ENCODE assay signal across 1 cellular context in the genomic region with DNA sequence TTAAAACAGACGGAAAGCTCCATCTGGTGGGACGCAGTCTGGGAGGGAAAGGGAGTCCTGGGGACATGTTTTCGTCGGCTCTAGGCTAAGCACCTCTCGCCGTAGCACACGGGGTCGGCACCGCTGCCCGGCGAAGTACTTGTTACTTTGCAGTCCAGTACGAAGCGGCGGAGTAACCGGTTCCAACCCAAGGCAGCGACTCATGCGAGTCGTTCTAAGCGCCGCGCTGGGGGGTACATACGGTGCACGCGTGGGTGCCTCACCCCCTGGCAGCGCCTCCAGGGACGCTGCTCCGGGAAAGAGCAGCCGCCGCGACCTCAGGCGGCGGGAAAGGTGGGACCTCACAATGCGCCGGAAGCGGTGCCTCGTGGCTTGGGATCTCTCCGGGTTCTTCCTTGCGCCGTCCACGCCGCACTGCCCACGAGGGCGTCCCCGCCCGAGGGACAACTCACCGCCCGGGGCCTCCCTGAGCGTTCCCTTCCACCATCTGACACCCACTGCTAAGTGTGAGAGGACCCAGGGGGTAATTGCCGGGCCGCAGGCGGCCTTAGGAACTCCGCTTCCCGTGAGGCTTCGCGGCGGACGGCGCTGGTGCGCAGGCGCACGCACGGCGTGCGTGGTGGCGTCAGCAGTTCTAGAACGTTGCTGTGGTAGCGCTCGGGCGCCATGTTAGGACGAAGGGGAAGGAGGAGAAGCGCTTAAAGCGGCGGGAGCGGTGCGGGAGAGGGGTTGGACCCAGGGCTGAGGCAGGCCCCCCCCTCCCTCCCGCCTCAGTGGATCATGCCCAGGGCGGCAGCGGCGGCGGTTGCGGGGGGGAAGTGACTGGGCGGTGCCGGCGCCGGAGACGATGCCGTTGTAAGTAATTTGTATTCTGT.
TF ChIP-seq lines count a peak whose summit lies in the region.

A gene (plus strand): TSS at position 637 of the 875 bp plus-strand sequence. CDS start 211 bp downstream, at position 848.

TF ChIP-seq in K562, 482 proteins besides CTCF, POLR2A, EP300 and RAD21 (continued from another document and continues in another):
- TF ChIP-seq, protein P1, sequence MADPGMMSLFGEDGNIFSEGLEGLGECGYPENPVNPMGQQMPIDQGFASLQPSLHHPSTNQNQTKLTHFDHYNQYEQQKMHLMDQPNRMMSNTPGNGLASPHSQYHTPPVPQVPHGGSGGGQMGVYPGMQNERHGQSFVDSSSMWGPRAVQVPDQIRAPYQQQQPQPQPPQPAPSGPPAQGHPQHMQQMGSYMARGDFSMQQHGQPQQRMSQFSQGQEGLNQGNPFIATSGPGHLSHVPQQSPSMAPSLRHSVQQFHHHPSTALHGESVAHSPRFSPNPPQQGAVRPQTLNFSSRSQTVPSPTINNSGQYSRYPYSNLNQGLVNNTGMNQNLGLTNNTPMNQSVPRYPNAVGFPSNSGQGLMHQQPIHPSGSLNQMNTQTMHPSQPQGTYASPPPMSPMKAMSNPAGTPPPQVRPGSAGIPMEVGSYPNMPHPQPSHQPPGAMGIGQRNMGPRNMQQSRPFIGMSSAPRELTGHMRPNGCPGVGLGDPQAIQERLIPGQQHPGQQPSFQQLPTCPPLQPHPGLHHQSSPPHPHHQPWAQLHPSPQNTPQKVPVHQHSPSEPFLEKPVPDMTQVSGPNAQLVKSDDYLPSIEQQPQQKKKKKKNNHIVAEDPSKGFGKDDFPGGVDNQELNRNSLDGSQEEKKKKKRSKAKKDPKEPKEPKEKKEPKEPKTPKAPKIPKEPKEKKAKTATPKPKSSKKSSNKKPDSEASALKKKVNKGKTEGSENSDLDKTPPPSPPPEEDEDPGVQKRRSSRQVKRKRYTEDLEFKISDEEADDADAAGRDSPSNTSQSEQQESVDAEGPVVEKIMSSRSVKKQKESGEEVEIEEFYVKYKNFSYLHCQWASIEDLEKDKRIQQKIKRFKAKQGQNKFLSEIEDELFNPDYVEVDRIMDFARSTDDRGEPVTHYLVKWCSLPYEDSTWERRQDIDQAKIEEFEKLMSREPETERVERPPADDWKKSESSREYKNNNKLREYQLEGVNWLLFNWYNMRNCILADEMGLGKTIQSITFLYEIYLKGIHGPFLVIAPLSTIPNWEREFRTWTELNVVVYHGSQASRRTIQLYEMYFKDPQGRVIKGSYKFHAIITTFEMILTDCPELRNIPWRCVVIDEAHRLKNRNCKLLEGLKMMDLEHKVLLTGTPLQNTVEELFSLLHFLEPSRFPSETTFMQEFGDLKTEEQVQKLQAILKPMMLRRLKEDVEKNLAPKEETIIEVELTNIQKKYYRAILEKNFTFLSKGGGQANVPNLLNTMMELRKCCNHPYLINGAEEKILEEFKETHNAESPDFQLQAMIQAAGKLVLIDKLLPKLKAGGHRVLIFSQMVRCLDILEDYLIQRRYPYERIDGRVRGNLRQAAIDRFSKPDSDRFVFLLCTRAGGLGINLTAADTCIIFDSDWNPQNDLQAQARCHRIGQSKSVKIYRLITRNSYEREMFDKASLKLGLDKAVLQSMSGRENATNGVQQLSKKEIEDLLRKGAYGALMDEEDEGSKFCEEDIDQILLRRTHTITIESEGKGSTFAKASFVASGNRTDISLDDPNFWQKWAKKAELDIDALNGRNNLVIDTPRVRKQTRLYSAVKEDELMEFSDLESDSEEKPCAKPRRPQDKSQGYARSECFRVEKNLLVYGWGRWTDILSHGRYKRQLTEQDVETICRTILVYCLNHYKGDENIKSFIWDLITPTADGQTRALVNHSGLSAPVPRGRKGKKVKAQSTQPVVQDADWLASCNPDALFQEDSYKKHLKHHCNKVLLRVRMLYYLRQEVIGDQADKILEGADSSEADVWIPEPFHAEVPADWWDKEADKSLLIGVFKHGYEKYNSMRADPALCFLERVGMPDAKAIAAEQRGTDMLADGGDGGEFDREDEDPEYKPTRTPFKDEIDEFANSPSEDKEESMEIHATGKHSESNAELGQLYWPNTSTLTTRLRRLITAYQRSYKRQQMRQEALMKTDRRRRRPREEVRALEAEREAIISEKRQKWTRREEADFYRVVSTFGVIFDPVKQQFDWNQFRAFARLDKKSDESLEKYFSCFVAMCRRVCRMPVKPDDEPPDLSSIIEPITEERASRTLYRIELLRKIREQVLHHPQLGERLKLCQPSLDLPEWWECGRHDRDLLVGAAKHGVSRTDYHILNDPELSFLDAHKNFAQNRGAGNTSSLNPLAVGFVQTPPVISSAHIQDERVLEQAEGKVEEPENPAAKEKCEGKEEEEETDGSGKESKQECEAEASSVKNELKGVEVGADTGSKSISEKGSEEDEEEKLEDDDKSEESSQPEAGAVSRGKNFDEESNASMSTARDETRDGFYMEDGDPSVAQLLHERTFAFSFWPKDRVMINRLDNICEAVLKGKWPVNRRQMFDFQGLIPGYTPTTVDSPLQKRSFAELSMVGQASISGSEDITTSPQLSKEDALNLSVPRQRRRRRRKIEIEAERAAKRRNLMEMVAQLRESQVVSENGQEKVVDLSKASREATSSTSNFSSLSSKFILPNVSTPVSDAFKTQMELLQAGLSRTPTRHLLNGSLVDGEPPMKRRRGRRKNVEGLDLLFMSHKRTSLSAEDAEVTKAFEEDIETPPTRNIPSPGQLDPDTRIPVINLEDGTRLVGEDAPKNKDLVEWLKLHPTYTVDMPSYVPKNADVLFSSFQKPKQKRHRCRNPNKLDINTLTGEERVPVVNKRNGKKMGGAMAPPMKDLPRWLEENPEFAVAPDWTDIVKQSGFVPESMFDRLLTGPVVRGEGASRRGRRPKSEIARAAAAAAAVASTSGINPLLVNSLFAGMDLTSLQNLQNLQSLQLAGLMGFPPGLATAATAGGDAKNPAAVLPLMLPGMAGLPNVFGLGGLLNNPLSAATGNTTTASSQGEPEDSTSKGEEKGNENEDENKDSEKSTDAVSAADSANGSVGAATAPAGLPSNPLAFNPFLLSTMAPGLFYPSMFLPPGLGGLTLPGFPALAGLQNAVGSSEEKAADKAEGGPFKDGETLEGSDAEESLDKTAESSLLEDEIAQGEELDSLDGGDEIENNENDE (IDR thresholded peaks at IDR 0.05; ENCODE audit: low read depth, low read length) = no peak
- TF ChIP-seq RBM34 (IDR thresholded peaks at IDR 0.05; ENCODE audit: borderline replicate concordance, insufficient read depth, low read length) (no peak), SIRT6 (IDR thresholded peaks at IDR 0.05; ENCODE audit: low read depth, low read length) (no peak), ILF3 (IDR thresholded peaks at IDR 0.05; ENCODE audit: borderline replicate concordance) (no peak), NR1H2 (CRISPR knock-in tag; IDR thresholded peaks at IDR 0.05) (0 out of 2 replicates have a peak, but pooled peaks have one; percentile 64), ZNF274 (IDR thresholded peaks at IDR 0.05; ENCODE audit: borderline replicate concordance, low read depth, low read length) (no peak), SMARCA4 (IDR thresholded peaks at IDR 0.05) (no peak), TARDBP (IDR thresholded peaks at IDR 0.05) (no peak), ETV6 (IDR thresholded peaks at IDR 0.05; ENCODE audit: borderline replicate concordance in 1 of 2, low read depth in 2 of 2, low read length in 1 of 2) (no peak), ETV6 (CRISPR knock-in tag; IDR thresholded peaks at IDR 0.05; ENCODE audit: borderline replicate concordance) (no peak), ASH1L (IDR thresholded peaks at IDR 0.05; ENCODE audit: borderline replicate concordance, low read depth, partially characterized antibody) (no peak), HSF4 (CRISPR knock-in tag; IDR thresholded peaks at IDR 0.05; ENCODE audit: borderline replicate concordance) (no peak), ZNF232 (CRISPR knock-in tag; IDR thresholded peaks at IDR 0.05) (peak; percentile 51; the same call in 1 of the 2 replicates), KDM4B (IDR thresholded peaks at IDR 0.05; ENCODE audit: borderline replicate concordance in 2 of 2, low read depth in 1 of 2) (no peak), ZNF24 (IDR thresholded peaks at IDR 0.05) (no peak), ZNF253 (CRISPR knock-in tag; conservative IDR thresholded peaks at IDR 0.05) (no peak), PHB (CRISPR knock-in tag; IDR thresholded peaks at IDR 0.05) (no peak), ZFP36 (IDR thresholded peaks at IDR 0.05; ENCODE audit: low read depth, low read length, partially characterized antibody) (peak; percentile 12), E2F3 (CRISPR knock-in tag; IDR thresholded peaks at IDR 0.05) (peak; percentile 69; the same call in 1 of the 2 replicates), NFE2L1 (tag; IDR thresholded peaks at IDR 0.05; ENCODE audit: borderline replicate concordance, low read depth) (no peak), ZNF785 (CRISPR knock-in tag; IDR thresholded peaks at IDR 0.05) (no peak), NFIX (CRISPR knock-in tag; IDR thresholded peaks at IDR 0.05; ENCODE audit: low read depth) (no peak), STAG1 (CRISPR knock-in tag; IDR thresholded peaks at IDR 0.05; ENCODE audit: borderline replicate concordance) (no peak), PHTF2 (CRISPR knock-in tag; IDR thresholded peaks at IDR 0.05) (no peak), POLR2G (IDR thresholded peaks at IDR 0.05; ENCODE audit: low read depth, low read length) (peak; percentile 97), SMARCB1 (IDR thresholded peaks at IDR 0.05; ENCODE audit: insufficient read length, low read depth) (no peak)
- TF ChIP-seq, protein P2, sequence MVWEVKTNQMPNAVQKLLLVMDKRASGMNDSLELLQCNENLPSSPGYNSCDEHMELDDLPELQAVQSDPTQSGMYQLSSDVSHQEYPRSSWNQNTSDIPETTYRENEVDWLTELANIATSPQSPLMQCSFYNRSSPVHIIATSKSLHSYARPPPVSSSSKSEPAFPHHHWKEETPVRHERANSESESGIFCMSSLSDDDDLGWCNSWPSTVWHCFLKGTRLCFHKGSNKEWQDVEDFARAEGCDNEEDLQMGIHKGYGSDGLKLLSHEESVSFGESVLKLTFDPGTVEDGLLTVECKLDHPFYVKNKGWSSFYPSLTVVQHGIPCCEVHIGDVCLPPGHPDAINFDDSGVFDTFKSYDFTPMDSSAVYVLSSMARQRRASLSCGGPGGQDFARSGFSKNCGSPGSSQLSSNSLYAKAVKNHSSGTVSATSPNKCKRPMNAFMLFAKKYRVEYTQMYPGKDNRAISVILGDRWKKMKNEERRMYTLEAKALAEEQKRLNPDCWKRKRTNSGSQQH (CRISPR knock-in tag; IDR thresholded peaks at IDR 0.05) = no peak
- TF ChIP-seq, protein P3, sequence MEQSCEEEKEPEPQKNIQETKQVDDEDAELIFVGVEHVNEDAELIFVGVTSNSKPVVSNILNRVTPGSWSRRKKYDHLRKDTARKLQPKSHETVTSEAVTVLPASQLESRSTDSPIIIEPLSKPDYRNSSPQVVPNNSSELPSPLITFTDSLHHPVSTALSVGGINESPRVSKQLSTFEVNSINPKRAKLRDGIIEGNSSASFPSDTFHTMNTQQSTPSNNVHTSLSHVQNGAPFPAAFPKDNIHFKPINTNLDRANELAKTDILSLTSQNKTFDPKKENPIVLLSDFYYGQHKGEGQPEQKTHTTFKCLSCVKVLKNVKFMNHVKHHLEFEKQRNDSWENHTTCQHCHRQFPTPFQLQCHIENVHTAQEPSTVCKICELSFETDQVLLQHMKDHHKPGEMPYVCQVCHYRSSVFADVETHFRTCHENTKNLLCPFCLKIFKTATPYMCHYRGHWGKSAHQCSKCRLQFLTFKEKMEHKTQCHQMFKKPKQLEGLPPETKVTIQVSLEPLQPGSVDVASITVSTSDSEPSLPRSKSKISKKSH (CRISPR knock-in tag; IDR thresholded peaks at IDR 0.05) = no peak
- TF ChIP-seq, protein P4, sequence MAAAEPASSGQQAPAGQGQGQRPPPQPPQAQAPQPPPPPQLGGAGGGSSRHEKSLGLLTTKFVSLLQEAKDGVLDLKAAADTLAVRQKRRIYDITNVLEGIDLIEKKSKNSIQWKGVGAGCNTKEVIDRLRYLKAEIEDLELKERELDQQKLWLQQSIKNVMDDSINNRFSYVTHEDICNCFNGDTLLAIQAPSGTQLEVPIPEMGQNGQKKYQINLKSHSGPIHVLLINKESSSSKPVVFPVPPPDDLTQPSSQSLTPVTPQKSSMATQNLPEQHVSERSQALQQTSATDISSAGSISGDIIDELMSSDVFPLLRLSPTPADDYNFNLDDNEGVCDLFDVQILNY (CRISPR knock-in tag; IDR thresholded peaks at IDR 0.05) = 0 out of 2 replicates have a peak, but pooled peaks have one; percentile 73
- TF ChIP-seq, protein P5, sequence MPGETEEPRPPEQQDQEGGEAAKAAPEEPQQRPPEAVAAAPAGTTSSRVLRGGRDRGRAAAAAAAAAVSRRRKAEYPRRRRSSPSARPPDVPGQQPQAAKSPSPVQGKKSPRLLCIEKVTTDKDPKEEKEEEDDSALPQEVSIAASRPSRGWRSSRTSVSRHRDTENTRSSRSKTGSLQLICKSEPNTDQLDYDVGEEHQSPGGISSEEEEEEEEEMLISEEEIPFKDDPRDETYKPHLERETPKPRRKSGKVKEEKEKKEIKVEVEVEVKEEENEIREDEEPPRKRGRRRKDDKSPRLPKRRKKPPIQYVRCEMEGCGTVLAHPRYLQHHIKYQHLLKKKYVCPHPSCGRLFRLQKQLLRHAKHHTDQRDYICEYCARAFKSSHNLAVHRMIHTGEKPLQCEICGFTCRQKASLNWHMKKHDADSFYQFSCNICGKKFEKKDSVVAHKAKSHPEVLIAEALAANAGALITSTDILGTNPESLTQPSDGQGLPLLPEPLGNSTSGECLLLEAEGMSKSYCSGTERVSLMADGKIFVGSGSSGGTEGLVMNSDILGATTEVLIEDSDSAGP (CRISPR knock-in tag; IDR thresholded peaks at IDR 0.05) = 0 out of 2 replicates have a peak, but pooled peaks have one; percentile 36
- TF ChIP-seq, protein P6, sequence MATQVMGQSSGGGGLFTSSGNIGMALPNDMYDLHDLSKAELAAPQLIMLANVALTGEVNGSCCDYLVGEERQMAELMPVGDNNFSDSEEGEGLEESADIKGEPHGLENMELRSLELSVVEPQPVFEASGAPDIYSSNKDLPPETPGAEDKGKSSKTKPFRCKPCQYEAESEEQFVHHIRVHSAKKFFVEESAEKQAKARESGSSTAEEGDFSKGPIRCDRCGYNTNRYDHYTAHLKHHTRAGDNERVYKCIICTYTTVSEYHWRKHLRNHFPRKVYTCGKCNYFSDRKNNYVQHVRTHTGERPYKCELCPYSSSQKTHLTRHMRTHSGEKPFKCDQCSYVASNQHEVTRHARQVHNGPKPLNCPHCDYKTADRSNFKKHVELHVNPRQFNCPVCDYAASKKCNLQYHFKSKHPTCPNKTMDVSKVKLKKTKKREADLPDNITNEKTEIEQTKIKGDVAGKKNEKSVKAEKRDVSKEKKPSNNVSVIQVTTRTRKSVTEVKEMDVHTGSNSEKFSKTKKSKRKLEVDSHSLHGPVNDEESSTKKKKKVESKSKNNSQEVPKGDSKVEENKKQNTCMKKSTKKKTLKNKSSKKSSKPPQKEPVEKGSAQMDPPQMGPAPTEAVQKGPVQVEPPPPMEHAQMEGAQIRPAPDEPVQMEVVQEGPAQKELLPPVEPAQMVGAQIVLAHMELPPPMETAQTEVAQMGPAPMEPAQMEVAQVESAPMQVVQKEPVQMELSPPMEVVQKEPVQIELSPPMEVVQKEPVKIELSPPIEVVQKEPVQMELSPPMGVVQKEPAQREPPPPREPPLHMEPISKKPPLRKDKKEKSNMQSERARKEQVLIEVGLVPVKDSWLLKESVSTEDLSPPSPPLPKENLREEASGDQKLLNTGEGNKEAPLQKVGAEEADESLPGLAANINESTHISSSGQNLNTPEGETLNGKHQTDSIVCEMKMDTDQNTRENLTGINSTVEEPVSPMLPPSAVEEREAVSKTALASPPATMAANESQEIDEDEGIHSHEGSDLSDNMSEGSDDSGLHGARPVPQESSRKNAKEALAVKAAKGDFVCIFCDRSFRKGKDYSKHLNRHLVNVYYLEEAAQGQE (CRISPR knock-in tag; IDR thresholded peaks at IDR 0.05; ENCODE audit: low read depth) = no peak
- TF ChIP-seq, protein P7, sequence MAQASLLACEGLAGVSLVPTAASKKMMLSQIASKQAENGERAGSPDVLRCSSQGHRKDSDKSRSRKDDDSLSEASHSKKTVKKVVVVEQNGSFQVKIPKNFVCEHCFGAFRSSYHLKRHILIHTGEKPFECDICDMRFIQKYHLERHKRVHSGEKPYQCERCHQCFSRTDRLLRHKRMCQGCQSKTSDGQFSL (CRISPR knock-in tag; IDR thresholded peaks at IDR 0.05) = no peak; the same call in 1 of the 2 replicates
- TF ChIP-seq, protein P7 (tag; IDR thresholded peaks at IDR 0.05) = no peak; a peak in 1 of 4 replicates
